14 cellular contexts compared by ENCODE assay signal in the genomic region with DNA sequence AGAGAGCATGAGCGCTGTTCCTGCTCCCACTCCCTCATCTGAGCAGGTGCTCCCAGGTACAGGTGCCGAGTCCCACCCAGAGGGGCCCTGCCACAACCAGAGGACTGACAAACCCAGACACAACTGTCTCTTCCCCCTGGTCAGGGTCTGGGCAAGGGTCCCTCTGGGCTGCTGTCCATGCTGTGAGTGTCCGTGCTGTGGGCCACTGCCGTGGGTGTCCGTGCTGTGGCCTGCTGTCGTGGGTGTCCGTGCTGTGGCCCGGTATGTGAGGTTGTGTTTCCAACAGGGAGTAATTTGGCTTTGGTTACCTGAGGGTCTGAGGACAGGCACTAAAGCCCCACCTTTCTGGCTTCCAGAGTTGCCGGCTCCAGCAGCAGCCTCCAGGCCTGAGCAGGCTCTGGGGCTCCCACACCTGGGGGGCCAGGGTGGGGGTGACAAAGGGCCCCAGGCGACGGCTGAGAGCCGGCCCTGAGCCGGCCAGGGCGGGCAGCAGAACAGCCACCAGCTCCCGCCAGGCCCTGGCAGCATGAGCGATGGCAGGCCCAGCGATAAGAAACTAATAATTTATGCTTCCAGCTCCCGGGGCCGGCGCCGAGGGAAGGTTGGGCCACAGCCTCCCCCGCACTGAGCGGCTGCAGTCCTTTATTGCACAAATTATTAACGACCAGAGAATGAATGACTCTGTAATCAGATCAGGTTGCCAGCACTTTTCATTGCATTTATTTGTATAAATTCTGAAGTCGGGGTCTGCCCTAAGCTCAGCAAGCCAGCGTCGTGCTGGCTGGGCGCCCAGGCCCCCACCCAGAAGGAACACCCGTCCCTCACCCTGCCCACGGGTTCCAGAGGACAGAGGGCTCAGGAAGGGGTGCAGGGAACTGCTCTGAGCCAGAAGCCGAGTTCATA. TPM values are rescaled to one million over a fixed set of nuclear protein-coding genes. Genes with fewer than 3 reads are reported as not detected.
DNase-seq lines count a peak whose midpoint lies in the region; ATAC-seq and TF ChIP-seq lines count a peak whose summit lies in the region.
"Had no signal": no experiment of that assay in that cellular context is flagged by ENCODE, and none has a peak within 500 bp of the region (broad histone marks: within the 10 kb centered on the region; RNA-seq: fewer than 3 reads in every experiment).

No MANE protein-coding gene starts in this region.

- H3K27me3 Mint-ChIP-seq in CD14-positive monocyte (ENCODE audit: low read depth in 3 of 3): peaks cover 35 to 71% (median 36%) of the 10 kb centered on the region in 3 donors

- H2AFZ ChIP-seq in neuronal stem cell (ENCODE audit: low read length): no peak overlapping the region

- peak overlapping the region; percentile 30 for H2BK12ac ChIP-seq in neuronal stem cell (ENCODE audit: low read length)

- peak overlapping the region; percentile 87 for H2BK5ac ChIP-seq in neuronal stem cell (ENCODE audit: low read length)

- H3K9me3 ChIP-seq in neuronal stem cell (replicated peaks in 1 of 2; ENCODE audit: control insufficient read depth in 2 of 2, insufficient read depth in 1 of 2, low read depth in 1 of 2, low read length in 2 of 2): peaks cover 0 to 4% of the 10 kb centered on the region in 2 donors
- no peaks in the 10 kb centered on the region for H3K9me3 ChIP-seq in Peyer's patch
- H3K9me3 ChIP-seq: esophagus squamous epithelium had no signal

- peak overlapping the region; percentile 56 for H3K14ac ChIP-seq in neuronal stem cell (ENCODE audit: low read length)

- peaks cover 0 to 3% (median 2%) of the 10 kb centered on the region in 7 donors for H3K9me3 Mint-ChIP-seq in CD14-positive monocyte
- H3K9me3 Mint-ChIP-seq: activated CD4-positive, alpha-beta memory T cell treated with anti-CD3 and anti-CD28 coated beads, Interleukin-2, amount 10 ng/mL, durations not matched to agents 7 days and 5 days; T-helper 1 cell treated with Interleukin-12 subunit alpha and Interleukin-12 subunit beta and Interleukin-4 antibody, amounts not matched to agents 30 μg/mL and 1 μg/mL, for 36 hours had no signal

- no peak overlapping the region for H2BK15ac ChIP-seq in neuronal stem cell (ENCODE audit: low read length)

- peaks cover 3 to 81% (median 61%) of the 10 kb centered on the region in 3 experiments for H3K27me3 ChIP-seq in neuronal stem cell (ENCODE audit: control insufficient read depth in 3 of 3, insufficient read depth in 3 of 3, low read depth in 1 of 3, low read length in 3 of 3)
- H3K27me3 ChIP-seq in Peyer's patch: peaks cover 0 to 36% of the 10 kb centered on the region in 2 donors

- no peak overlapping the region for H3K4ac ChIP-seq in neuronal stem cell (ENCODE audit: low read length)

- H3K27ac Mint-ChIP-seq in CD14-positive monocyte: no peak overlapping the region
- H3K27ac Mint-ChIP-seq: activated CD4-positive, alpha-beta memory T cell treated with anti-CD3 and anti-CD28 coated beads, Interleukin-2, amount 10 ng/mL, durations not matched to agents 7 days and 5 days; T-helper 1 cell treated with Interleukin-12 subunit alpha and Interleukin-12 subunit beta and Interleukin-4 antibody, amounts not matched to agents 30 μg/mL and 1 μg/mL, for 36 hours had no signal

- no peak for ATAC-seq in HG03342 (IDR thresholded peaks at IDR 0.05; ENCODE audit: unreplicated experiment)

- TF ChIP-seq CTCF in CD14-positive monocyte (IDR thresholded peaks at IDR 0.05) (no peak), Peyer's patch (IDR thresholded peaks at IDR 0.05) (no peak)

- no peak for TF ChIP-seq POLR2A in Peyer's patch (IDR thresholded peaks at IDR 0.05)

- no CpG with 5 or more reads among the region's 31 CpGs for WGBS in neuronal stem cell (ENCODE audit: extremely low coverage in 2 of 2, insufficient read length in 2 of 2, insufficient replicate concordance in 1 of 2), 2 donors

- H3K4me1 ChIP-seq in neuronal stem cell (ENCODE audit: control insufficient read depth in 2 of 2, insufficient read depth in 1 of 2, low read depth in 1 of 2, low read length in 2 of 2) (peaks cover 12 to 16% of the 10 kb centered on the region in 2 donors), Peyer's patch (peaks cover 0 to 39% (median 6%) of the 10 kb centered on the region in 4 donors)

- H3K4me3 ChIP-seq in neuronal stem cell (ENCODE audit: low read length in 2 of 2): no peak overlapping the region
- H3K4me3 ChIP-seq in Peyer's patch: no peak overlapping the region
- H3K4me3 ChIP-seq: esophagus squamous epithelium had no signal

- H3K4me3 Mint-ChIP-seq in CD14-positive monocyte: no peak overlapping the region
- H3K4me3 Mint-ChIP-seq: activated CD4-positive, alpha-beta memory T cell treated with anti-CD3 and anti-CD28 coated beads, Interleukin-2, amount 10 ng/mL, durations not matched to agents 7 days and 5 days; T-helper 1 cell treated with Interleukin-12 subunit alpha and Interleukin-12 subunit beta and Interleukin-4 antibody, amounts not matched to agents 30 μg/mL and 1 μg/mL, for 36 hours had no signal

- H3K23ac ChIP-seq in neuronal stem cell (ENCODE audit: low read depth, low read length, poor library complexity): peak overlapping the region; percentile 31

- H3K27ac ChIP-seq in neuronal stem cell (replicated peaks; ENCODE audit: low read length): no peak overlapping the region
- no peak overlapping the region for H3K27ac ChIP-seq in Peyer's patch
- H3K27ac ChIP-seq: esophagus squamous epithelium had no signal

- no peak overlapping the region for H4K91ac ChIP-seq in neuronal stem cell (ENCODE audit: low read depth, low read length, poor library complexity)

- H2AK5ac ChIP-seq in neuronal stem cell (ENCODE audit: low read depth, low read length): peak overlapping the region; percentile 70

- peaks cover 17% of the 10 kb centered on the region for H3K4me1 Mint-ChIP-seq in CD14-positive monocyte

- peaks cover 2% of the 10 kb centered on the region for H3K79me1 ChIP-seq in neuronal stem cell (ENCODE audit: low read depth, low read length)

- no peak overlapping the region for H3K9ac ChIP-seq in neuronal stem cell (ENCODE audit: low read depth, low read length, poor library complexity)

- no peak overlapping the region for H3K4me2 ChIP-seq in neuronal stem cell (ENCODE audit: insufficient read depth, low read length, poor library complexity, severe bottlenecking)

- DNase-seq in CD14-positive monocyte (ENCODE audit: low spot score) (peak; percentile 42), HK-2 (ENCODE audit: unreplicated experiment) (peak; percentile 38), ecto neural progenitor cell (ENCODE audit: low spot score) (peak; percentile 42), neuronal stem cell (ENCODE audit: low spot score) (no peak), NOMO-1 treated with DMSO at 0.1 percent for 48 hours (lab: John Stamatoyannopoulos, UW; ENCODE audit: unreplicated experiment) (no peak), Peyer's patch (no peak)
- DNase-seq in activated CD4-positive, alpha-beta T cell treated with anti-CD3 and anti-CD28 coated beads, Interleukin-2, amount 50 U/mL, for 48 hours: no peak
- DNase-seq: activated CD4-positive, alpha-beta memory T cell treated with anti-CD3 and anti-CD28 coated beads, Interleukin-2, amount 10 ng/mL, durations not matched to agents 7 days and 5 days; activated naive CD4-positive, alpha-beta T cell treated with Interleukin-2 at 50 U/mL for 16 hours; esophagus squamous epithelium; NCI-H1694 had no signal

- H3K36me3 Mint-ChIP-seq in CD14-positive monocyte: peaks cover 0 to 2% of the 10 kb centered on the region in 2 donors

- H3K18ac ChIP-seq in neuronal stem cell (ENCODE audit: low read length): peak overlapping the region; percentile 80

- H4K8ac ChIP-seq in neuronal stem cell (ENCODE audit: low read depth, low read length): no peak overlapping the region

- intact Hi-C loops in CD14-positive monocyte (cut with micrococcal nuclease): no loop called here

- peaks cover 0 to 2% of the 10 kb centered on the region in 2 donors for H3K36me3 ChIP-seq in neuronal stem cell (replicated peaks in 1 of 2; ENCODE audit: control insufficient read depth in 2 of 2, insufficient read depth in 2 of 2, low read length in 2 of 2)
- no peaks in the 10 kb centered on the region for H3K36me3 ChIP-seq in Peyer's patch
- H3K36me3 ChIP-seq: esophagus squamous epithelium had no signal

- H2BK120ac ChIP-seq in neuronal stem cell (ENCODE audit: low read depth, low read length): no peak overlapping the region

RNA-seq across cellular contexts. Expression of a gene that starts 7.3 kb away (rescaled TPM):
- not detected for polyA plus RNA-seq in CD14-positive monocyte
- 0.21 TPM for polyA plus RNA-seq in neuronal stem cell (2013, experiment 1 of 2)
- polyA plus RNA-seq in neuronal stem cell (2013, experiment 2 of 2): 0.32 TPM
- total RNA-seq in Peyer's patch: 1 to 10 TPM; 1.1 to 5.0 (median 2.2) TPM
- total RNA-seq: activated CD4-positive, alpha-beta memory T cell treated with anti-CD3 and anti-CD28 coated beads, Interleukin-2, amount 10 ng/mL, durations not matched to agents 7 days and 5 days had no signal

RNA-seq across cellular contexts. Expression of a gene that starts 42.6 kb away (rescaled TPM):
- 10 to 100 TPM; 34.5 to 35.8 TPM for polyA plus RNA-seq in CD14-positive monocyte
- 33.5 TPM for polyA plus RNA-seq in neuronal stem cell (2013, experiment 1 of 2)
- 32.6 TPM for polyA plus RNA-seq in neuronal stem cell (2013, experiment 2 of 2)
- 10 to 100 TPM; 18.2 to 58.6 (median 39.9) TPM for total RNA-seq in Peyer's patch

RNA-seq across cellular contexts. Expression of a gene that starts 44.0 kb away (rescaled TPM):
- polyA plus RNA-seq in CD14-positive monocyte: under 1 TPM; 0.31 to 0.71 TPM
- 22.0 TPM for polyA plus RNA-seq in neuronal stem cell (2013, experiment 1 of 2)
- polyA plus RNA-seq in neuronal stem cell (2013, experiment 2 of 2): 20.9 TPM
- 10 to 100 TPM; 14.9 to 17.0 (median 15.8) TPM for total RNA-seq in Peyer's patch

RNA-seq across cellular contexts. Expression of a gene that starts 49.9 kb away (rescaled TPM):
- under 1 TPM; 0.21 to 0.62 TPM for polyA plus RNA-seq in CD14-positive monocyte
- 0.07 TPM for polyA plus RNA-seq in neuronal stem cell (2013, experiment 1 of 2)
- 0.03 TPM for polyA plus RNA-seq in neuronal stem cell (2013, experiment 2 of 2)
- total RNA-seq in Peyer's patch: under 1 TPM in 3 of 4 donors, not detected in 1; 0.40 to 0.83 (median 0.47) TPM
- total RNA-seq: temporal lobe had no signal

Comparison
In these comparisons a context has a peak if more than half of its experiments do, and no peak if none do; other contexts are left out.
1. DNase-seq: peak in CD14-positive monocyte (single experiment), HK-2 (single experiment) and ecto neural progenitor cell (single experiment); none in neuronal stem cell (single experiment), NOMO-1 treated with DMSO at 0.1 percent for 48 hours (single experiment), Peyer's patch (0 of 3) and activated CD4-positive, alpha-beta T cell treated with anti-CD3 and anti-CD28 coated beads, Interleukin-2, amount 50 U/mL, for 48 hours (0 of 2).